In the genomic region with DNA sequence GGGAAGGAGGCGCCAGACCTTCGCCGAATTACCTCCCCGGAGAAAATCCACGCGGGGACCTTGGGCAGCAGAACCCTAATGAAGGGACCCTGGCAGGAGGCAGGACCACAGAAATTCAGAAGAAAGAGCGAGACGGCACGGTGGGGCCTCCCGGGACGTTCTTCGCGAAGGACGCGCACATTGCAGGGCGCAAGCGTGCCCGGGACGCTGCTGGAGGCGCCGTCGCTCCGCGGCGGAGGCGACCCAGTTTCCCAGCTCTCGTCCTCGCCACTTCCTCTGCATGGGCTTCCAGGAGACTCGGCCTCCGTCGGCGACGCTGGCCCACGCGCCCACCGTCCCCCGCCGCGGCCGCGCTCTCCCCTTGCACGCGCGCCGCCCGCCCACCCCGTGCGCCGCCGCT, we compare ENCODE assay signal across 1 cellular context.
TF ChIP-seq lines count a peak whose summit lies in the region.

No MANE protein-coding gene starts in this region.

TF ChIP-seq in WTC11, 78 proteins besides CTCF, POLR2A, EP300 and RAD21 (continued from another document and continues in another):
- TF ChIP-seq, protein P1, sequence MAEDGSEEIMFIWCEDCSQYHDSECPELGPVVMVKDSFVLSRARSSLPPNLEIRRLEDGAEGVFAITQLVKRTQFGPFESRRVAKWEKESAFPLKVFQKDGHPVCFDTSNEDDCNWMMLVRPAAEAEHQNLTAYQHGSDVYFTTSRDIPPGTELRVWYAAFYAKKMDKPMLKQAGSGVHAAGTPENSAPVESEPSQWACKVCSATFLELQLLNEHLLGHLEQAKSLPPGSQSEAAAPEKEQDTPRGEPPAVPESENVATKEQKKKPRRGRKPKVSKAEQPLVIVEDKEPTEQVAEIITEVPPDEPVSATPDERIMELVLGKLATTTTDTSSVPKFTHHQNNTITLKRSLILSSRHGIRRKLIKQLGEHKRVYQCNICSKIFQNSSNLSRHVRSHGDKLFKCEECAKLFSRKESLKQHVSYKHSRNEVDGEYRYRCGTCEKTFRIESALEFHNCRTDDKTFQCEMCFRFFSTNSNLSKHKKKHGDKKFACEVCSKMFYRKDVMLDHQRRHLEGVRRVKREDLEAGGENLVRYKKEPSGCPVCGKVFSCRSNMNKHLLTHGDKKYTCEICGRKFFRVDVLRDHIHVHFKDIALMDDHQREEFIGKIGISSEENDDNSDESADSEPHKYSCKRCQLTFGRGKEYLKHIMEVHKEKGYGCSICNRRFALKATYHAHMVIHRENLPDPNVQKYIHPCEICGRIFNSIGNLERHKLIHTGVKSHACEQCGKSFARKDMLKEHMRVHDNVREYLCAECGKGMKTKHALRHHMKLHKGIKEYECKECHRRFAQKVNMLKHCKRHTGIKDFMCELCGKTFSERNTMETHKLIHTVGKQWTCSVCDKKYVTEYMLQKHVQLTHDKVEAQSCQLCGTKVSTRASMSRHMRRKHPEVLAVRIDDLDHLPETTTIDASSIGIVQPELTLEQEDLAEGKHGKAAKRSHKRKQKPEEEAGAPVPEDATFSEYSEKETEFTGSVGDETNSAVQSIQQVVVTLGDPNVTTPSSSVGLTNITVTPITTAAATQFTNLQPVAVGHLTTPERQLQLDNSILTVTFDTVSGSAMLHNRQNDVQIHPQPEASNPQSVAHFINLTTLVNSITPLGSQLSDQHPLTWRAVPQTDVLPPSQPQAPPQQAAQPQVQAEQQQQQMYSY (CRISPR knock-in tag; IDR thresholded peaks at IDR 0.05), result no peak
- TF ChIP-seq CREM (CRISPR knock-in tag; IDR thresholded peaks at IDR 0.05) (no peak), ZNF232 (CRISPR knock-in tag; IDR thresholded peaks at IDR 0.05) (no peak), ZNF416 (CRISPR knock-in tag; IDR thresholded peaks at IDR 0.05) (no peak), NR1H2 (CRISPR knock-in tag; IDR thresholded peaks at IDR 0.05) (no peak), ZNF138 (CRISPR knock-in tag; conservative IDR thresholded peaks at IDR 0.05) (no peak), ESRRA (CRISPR knock-in tag; IDR thresholded peaks at IDR 0.05; ENCODE audit: borderline replicate concordance) (no peak), ZNF396 (CRISPR knock-in tag; IDR thresholded peaks at IDR 0.05; ENCODE audit: borderline replicate concordance) (no peak), OVOL2 (CRISPR knock-in tag; IDR thresholded peaks at IDR 0.05; ENCODE audit: borderline replicate concordance) (no peak), GRHL2 (CRISPR knock-in tag; IDR thresholded peaks at IDR 0.05; ENCODE audit: insufficient replicate concordance, severe bottlenecking) (no peak), JUN (CRISPR knock-in tag; IDR thresholded peaks at IDR 0.05) (no peak), NFATC4 (CRISPR knock-in tag; IDR thresholded peaks at IDR 0.05) (no peak), ZNF121 (CRISPR knock-in tag; IDR thresholded peaks at IDR 0.05) (no peak), ZBTB21 (CRISPR knock-in tag; IDR thresholded peaks at IDR 0.05; ENCODE audit: borderline replicate concordance) (no peak), FOXJ3 (CRISPR knock-in tag; IDR thresholded peaks at IDR 0.05; ENCODE audit: borderline replicate concordance) (no peak)
- TF ChIP-seq, protein P2, sequence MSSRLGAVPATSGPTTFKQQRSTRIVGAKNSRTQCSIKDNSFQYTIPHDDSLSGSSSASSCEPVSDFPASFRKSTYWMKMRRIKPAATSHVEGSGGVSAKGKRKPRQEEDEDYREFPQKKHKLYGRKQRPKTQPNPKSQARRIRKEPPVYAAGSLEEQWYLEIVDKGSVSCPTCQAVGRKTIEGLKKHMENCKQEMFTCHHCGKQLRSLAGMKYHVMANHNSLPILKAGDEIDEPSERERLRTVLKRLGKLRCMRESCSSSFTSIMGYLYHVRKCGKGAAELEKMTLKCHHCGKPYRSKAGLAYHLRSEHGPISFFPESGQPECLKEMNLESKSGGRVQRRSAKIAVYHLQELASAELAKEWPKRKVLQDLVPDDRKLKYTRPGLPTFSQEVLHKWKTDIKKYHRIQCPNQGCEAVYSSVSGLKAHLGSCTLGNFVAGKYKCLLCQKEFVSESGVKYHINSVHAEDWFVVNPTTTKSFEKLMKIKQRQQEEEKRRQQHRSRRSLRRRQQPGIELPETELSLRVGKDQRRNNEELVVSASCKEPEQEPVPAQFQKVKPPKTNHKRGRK (CRISPR knock-in tag; IDR thresholded peaks at IDR 0.05; ENCODE audit: borderline replicate concordance), result no peak
- TF ChIP-seq, protein P3, sequence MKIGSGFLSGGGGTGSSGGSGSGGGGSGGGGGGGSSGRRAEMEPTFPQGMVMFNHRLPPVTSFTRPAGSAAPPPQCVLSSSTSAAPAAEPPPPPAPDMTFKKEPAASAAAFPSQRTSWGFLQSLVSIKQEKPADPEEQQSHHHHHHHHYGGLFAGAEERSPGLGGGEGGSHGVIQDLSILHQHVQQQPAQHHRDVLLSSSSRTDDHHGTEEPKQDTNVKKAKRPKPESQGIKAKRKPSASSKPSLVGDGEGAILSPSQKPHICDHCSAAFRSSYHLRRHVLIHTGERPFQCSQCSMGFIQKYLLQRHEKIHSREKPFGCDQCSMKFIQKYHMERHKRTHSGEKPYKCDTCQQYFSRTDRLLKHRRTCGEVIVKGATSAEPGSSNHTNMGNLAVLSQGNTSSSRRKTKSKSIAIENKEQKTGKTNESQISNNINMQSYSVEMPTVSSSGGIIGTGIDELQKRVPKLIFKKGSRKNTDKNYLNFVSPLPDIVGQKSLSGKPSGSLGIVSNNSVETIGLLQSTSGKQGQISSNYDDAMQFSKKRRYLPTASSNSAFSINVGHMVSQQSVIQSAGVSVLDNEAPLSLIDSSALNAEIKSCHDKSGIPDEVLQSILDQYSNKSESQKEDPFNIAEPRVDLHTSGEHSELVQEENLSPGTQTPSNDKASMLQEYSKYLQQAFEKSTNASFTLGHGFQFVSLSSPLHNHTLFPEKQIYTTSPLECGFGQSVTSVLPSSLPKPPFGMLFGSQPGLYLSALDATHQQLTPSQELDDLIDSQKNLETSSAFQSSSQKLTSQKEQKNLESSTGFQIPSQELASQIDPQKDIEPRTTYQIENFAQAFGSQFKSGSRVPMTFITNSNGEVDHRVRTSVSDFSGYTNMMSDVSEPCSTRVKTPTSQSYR (CRISPR knock-in tag; IDR thresholded peaks at IDR 0.05), result 0 out of 2 replicates have a peak, but pooled peaks have one; percentile 8
- TF ChIP-seq, protein P4, sequence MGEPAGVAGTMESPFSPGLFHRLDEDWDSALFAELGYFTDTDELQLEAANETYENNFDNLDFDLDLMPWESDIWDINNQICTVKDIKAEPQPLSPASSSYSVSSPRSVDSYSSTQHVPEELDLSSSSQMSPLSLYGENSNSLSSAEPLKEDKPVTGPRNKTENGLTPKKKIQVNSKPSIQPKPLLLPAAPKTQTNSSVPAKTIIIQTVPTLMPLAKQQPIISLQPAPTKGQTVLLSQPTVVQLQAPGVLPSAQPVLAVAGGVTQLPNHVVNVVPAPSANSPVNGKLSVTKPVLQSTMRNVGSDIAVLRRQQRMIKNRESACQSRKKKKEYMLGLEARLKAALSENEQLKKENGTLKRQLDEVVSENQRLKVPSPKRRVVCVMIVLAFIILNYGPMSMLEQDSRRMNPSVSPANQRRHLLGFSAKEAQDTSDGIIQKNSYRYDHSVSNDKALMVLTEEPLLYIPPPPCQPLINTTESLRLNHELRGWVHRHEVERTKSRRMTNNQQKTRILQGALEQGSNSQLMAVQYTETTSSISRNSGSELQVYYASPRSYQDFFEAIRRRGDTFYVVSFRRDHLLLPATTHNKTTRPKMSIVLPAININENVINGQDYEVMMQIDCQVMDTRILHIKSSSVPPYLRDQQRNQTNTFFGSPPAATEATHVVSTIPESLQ (CRISPR knock-in tag; IDR thresholded peaks at IDR 0.05), result no peak
- TF ChIP-seq, protein P5, sequence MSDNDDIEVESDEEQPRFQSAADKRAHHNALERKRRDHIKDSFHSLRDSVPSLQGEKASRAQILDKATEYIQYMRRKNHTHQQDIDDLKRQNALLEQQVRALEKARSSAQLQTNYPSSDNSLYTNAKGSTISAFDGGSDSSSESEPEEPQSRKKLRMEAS (CRISPR knock-in tag; IDR thresholded peaks at IDR 0.05), result peak; percentile 72; the same call in 1 of the 2 replicates
- TF ChIP-seq, protein P6, sequence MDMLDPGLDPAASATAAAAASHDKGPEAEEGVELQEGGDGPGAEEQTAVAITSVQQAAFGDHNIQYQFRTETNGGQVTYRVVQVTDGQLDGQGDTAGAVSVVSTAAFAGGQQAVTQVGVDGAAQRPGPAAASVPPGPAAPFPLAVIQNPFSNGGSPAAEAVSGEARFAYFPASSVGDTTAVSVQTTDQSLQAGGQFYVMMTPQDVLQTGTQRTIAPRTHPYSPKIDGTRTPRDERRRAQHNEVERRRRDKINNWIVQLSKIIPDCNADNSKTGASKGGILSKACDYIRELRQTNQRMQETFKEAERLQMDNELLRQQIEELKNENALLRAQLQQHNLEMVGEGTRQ (CRISPR knock-in tag; IDR thresholded peaks at IDR 0.05), result no peak
- TF ChIP-seq, protein P7, sequence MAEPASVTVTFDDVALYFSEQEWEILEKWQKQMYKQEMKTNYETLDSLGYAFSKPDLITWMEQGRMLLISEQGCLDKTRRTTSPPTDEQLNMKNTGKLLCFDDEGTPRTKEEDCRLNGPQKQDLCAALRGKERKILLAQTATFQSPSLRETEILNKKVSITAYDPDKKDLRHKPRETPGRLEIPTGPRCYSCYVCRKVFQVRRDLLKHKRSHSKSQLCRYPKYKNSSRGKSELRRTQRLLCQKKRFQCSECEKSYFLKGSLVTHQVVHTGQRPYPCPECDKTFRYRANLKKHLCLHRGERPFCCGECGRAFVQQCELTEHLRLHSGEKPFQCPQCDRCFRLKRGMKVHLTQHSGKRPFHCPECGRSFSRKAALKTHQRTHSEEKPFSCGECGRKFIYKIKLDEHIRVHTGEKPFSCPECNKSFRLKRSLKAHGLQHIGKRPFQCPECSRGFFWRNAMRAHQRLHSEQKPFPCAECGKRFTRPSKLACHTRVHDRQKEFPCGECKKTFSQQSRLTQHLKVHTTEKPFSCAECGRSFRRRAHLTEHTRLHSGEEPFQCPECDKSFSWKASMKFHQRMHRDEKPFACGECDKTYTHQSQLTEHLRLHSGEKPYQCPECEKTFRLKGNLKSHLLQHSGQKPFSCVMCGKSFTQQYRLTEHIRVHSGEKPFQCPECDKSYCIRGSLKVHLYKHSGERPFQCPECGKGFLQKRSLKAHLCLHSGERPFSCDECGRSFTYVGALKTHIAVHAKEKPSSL (CRISPR knock-in tag; conservative IDR thresholded peaks at IDR 0.05), result no peak
- TF ChIP-seq, protein P8, sequence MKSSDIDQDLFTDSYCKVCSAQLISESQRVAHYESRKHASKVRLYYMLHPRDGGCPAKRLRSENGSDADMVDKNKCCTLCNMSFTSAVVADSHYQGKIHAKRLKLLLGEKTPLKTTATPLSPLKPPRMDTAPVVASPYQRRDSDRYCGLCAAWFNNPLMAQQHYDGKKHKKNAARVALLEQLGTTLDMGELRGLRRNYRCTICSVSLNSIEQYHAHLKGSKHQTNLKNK (CRISPR knock-in tag; IDR thresholded peaks at IDR 0.05), result no peak
- TF ChIP-seq, protein P9, sequence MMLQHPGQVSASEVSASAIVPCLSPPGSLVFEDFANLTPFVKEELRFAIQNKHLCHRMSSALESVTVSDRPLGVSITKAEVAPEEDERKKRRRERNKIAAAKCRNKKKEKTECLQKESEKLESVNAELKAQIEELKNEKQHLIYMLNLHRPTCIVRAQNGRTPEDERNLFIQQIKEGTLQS (CRISPR knock-in tag; conservative IDR thresholded peaks at IDR 0.05), result no peak
- TF ChIP-seq, protein P10, sequence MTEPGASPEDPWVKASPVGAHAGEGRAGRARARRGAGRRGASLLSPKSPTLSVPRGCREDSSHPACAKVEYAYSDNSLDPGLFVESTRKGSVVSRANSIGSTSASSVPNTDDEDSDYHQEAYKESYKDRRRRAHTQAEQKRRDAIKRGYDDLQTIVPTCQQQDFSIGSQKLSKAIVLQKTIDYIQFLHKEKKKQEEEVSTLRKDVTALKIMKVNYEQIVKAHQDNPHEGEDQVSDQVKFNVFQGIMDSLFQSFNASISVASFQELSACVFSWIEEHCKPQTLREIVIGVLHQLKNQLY (CRISPR knock-in tag; IDR thresholded peaks at IDR 0.05), result no peak
- TF ChIP-seq, protein P11, sequence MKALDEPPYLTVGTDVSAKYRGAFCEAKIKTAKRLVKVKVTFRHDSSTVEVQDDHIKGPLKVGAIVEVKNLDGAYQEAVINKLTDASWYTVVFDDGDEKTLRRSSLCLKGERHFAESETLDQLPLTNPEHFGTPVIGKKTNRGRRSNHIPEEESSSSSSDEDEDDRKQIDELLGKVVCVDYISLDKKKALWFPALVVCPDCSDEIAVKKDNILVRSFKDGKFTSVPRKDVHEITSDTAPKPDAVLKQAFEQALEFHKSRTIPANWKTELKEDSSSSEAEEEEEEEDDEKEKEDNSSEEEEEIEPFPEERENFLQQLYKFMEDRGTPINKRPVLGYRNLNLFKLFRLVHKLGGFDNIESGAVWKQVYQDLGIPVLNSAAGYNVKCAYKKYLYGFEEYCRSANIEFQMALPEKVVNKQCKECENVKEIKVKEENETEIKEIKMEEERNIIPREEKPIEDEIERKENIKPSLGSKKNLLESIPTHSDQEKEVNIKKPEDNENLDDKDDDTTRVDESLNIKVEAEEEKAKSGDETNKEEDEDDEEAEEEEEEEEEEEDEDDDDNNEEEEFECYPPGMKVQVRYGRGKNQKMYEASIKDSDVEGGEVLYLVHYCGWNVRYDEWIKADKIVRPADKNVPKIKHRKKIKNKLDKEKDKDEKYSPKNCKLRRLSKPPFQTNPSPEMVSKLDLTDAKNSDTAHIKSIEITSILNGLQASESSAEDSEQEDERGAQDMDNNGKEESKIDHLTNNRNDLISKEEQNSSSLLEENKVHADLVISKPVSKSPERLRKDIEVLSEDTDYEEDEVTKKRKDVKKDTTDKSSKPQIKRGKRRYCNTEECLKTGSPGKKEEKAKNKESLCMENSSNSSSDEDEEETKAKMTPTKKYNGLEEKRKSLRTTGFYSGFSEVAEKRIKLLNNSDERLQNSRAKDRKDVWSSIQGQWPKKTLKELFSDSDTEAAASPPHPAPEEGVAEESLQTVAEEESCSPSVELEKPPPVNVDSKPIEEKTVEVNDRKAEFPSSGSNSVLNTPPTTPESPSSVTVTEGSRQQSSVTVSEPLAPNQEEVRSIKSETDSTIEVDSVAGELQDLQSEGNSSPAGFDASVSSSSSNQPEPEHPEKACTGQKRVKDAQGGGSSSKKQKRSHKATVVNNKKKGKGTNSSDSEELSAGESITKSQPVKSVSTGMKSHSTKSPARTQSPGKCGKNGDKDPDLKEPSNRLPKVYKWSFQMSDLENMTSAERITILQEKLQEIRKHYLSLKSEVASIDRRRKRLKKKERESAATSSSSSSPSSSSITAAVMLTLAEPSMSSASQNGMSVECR (CRISPR knock-in tag; IDR thresholded peaks at IDR 0.05; ENCODE audit: borderline replicate concordance), result no peak
